In the genomic region with DNA sequence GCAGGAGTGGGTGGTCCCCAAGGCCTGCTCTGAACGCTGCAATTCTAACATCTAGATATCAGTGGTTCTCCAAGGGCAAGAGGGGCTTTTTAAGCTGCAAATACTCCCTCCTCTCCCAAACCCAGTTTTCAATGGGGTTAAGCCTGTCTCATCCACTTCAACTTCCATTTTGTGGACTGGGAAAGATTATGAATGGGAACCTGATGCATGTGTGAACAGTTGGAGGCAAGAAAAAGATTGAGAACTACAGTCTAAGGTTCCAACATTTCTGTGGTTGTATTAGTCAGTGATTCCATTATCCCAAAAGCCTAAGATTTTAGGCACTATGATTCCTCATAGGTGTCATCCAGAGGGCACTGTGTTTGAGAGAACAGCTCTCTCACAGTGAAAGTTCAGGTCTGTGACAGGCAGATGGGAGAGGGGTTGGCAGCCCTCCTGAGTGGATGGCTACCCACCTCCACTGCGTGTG, we compare ENCODE assay signal across 18 cellular contexts. TPM values are rescaled to one million over a fixed set of nuclear protein-coding genes. Genes with fewer than 3 reads are reported as not detected.
DNase-seq lines count a peak whose midpoint lies in the region; TF ChIP-seq lines count a peak whose summit lies in the region.
"Had no signal": no experiment of that assay in that cellular context is flagged by ENCODE, and none has a peak within 500 bp of the region (broad histone marks: within the 10 kb centered on the region; RNA-seq: fewer than 3 reads in every experiment).

No MANE protein-coding gene starts in this region.

- peak overlapping the region; percentile 55 for H3K27ac ChIP-seq in SJSA1
- H3K27ac ChIP-seq: WERI-Rb-1 had no signal

- H3K4me3 ChIP-seq in SJSA1 (no peak overlapping the region), fibroblast of pulmonary artery (replicated peaks; ENCODE audit: low read depth, low read length) (no peak overlapping the region)
- H3K4me3 ChIP-seq: HAP-1 had no signal

- H3K9me3 ChIP-seq in SJSA1 (replicated peaks) = no peaks in the 10 kb centered on the region
- H3K9me3 ChIP-seq: HAP-1 had no signal

- peak; percentile 73 for DNase-seq in GM04503 (ENCODE audit: low read depth)
- peak; percentile 68 to 73 for DNase-seq in SJSA1 (ENCODE audit: low read depth in 1 of 2, low spot score in 2 of 2)
- peak; percentile 28 for DNase-seq in fibroblast of pulmonary artery (ENCODE audit: low read depth)
- peak; percentile 92 for DNase-seq in stromal cell of bone marrow (ENCODE audit: low read depth)
- DNase-seq in ecto neural progenitor cell (ENCODE audit: low spot score) = no peak
- no peak for DNase-seq in NCI-H446 treated with DMSO at 0.1 percent for 48 hours (lab: John Stamatoyannopoulos, UW)
- no peak for DNase-seq in T-helper 9 cell
- no peak for DNase-seq in activated T-cell treated with anti-CD3 and anti-CD28 coated beads for 4 hours
- DNase-seq: activated CD8-positive, alpha-beta memory T cell treated with anti-CD3 and anti-CD28 coated beads for 24 hours; activated effector memory CD4-positive, alpha-beta T cell treated with anti-CD3 and anti-CD28 coated beads, Interleukin-2, amount 50 U/mL, for 16 hours; DND-41; NCI-H146; NCI-H526 treated with DMSO at 0.1 percent for 48 hours; occipital lobe; stimulated activated naive CD4-positive, alpha-beta T cell; WERI-Rb-1 had no signal

- TF ChIP-seq CTCF in fibroblast of pulmonary artery (IDR thresholded peaks at IDR 0.05; ENCODE audit: low read length, missing control alignments) = no peak

- H3K27me3 ChIP-seq in SJSA1 (replicated peaks) = no peaks in the 10 kb centered on the region

- no peaks in the 10 kb centered on the region for H3K36me3 ChIP-seq in SJSA1
- H3K36me3 ChIP-seq: HAP-1, WERI-Rb-1 had no signal

- peaks cover 38% of the 10 kb centered on the region for H3K4me1 ChIP-seq in SJSA1 (replicated peaks)
- H3K4me1 ChIP-seq: HAP-1 had no signal

RNA-seq across cellular contexts. Expression of a gene that starts 53.7 kb away (rescaled TPM):
- not detected in 2 replicates for total RNA-seq in SJSA1 (2014; rRNA removed; shearing (Covaris generic))
- total RNA-seq: aorta, occipital lobe had no signal

Comparison
In these comparisons a context has a peak if more than half of its experiments do, and no peak if none do; other contexts are left out.
1. DNase-seq: peak in GM04503 (single experiment), SJSA1 (2 of 2), fibroblast of pulmonary artery (single experiment) and stromal cell of bone marrow (single experiment); none in ecto neural progenitor cell (single experiment), NCI-H446 treated with DMSO at 0.1 percent for 48 hours (single experiment), T-helper 9 cell (single experiment) and activated T-cell treated with anti-CD3 and anti-CD28 coated beads for 4 hours (single experiment).